1 cellular context compared by ENCODE assay signal in genomic region chr5:177982072-177982727, GRCh38.
TF ChIP-seq lines count a peak whose summit lies in the region.

No MANE protein-coding gene starts in this region.

TF ChIP-seq in HCT116, 20 proteins besides CTCF, POLR2A, EP300 and RAD21 (continued from another document):
- TF ChIP-seq REST (IDR thresholded peaks at IDR 0.05; ENCODE audit: low read depth) (no peak), ELF1 (IDR thresholded peaks at IDR 0.05; ENCODE audit: borderline replicate concordance, low read depth) (no peak), SIN3A (IDR thresholded peaks at IDR 0.05; ENCODE audit: low read depth) (no peak), EZH2 (IDR thresholded peaks at IDR 0.05) (no peak), YY1 (IDR thresholded peaks at IDR 0.05; ENCODE audit: extremely low read depth, insufficient replicate concordance, low read depth, low read length) (no peak), JUND (IDR thresholded peaks at IDR 0.05) (no peak), ZNF274 (IDR thresholded peaks at IDR 0.05; ENCODE audit: low read depth, low read length) (no peak), EZH2phosphoT487 (IDR thresholded peaks at IDR 0.05; ENCODE audit: borderline replicate concordance) (no peak)
